In genomic region chr12:32754101-32754500, GRCh38 we compare ENCODE assay signal across 8 cellular contexts. TPM values are rescaled to one million over a fixed set of nuclear protein-coding genes. Genes with fewer than 3 reads are reported as not detected.
DNase-seq lines count a peak whose midpoint lies in the region; ATAC-seq and TF ChIP-seq lines count a peak whose summit lies in the region.

No MANE protein-coding gene starts in this region.

- H4K20me1 ChIP-seq in neural cell (ENCODE audit: insufficient read depth) = no peaks in the 10 kb centered on the region

- H3K9me2 ChIP-seq in neural cell (ENCODE audit: insufficient read depth, low read length) = no peaks in the 10 kb centered on the region

- H3K27ac ChIP-seq in coronary artery (no peak overlapping the region), neural cell (ENCODE audit: low read length) (no peak overlapping the region)

- TF ChIP-seq CTCF in NB4 (IDR thresholded peaks at IDR 0.05; ENCODE audit: low read depth, low read length) = no peak
- no peak for TF ChIP-seq CTCF in coronary artery (IDR thresholded peaks at IDR 0.05)
- TF ChIP-seq CTCF in neural cell (IDR thresholded peaks at IDR 0.05; ENCODE audit: poor library complexity, severe bottlenecking) = no peak

- no peak for TF ChIP-seq RAD21 in neural cell (conservative IDR thresholded peaks at IDR 0.05)

- peak overlapping the region; percentile 78 for H3K4me3 ChIP-seq in NB4 (ENCODE audit: low read depth, low read length)
- H3K4me3 ChIP-seq in coronary artery = peak overlapping the region; percentile 88
- peak overlapping the region; percentile 88 for H3K4me3 ChIP-seq in neural cell (ENCODE audit: low read length)

- no peak for TF ChIP-seq POLR2A in NB4 (IDR thresholded peaks at IDR 0.05; ENCODE audit: extremely low read depth, insufficient read length)

- H3K9me3 ChIP-seq in neural cell (ENCODE audit: low read length) = no peaks in the 10 kb centered on the region

- H2AFZ ChIP-seq in neural cell (ENCODE audit: low read depth, low read length) = no peak overlapping the region

- ATAC-seq in HG03442 (IDR thresholded peaks at IDR 0.05; ENCODE audit: unreplicated experiment) (no peak), esophagus mucosa (no peak)

- peak overlapping the region; percentile 81 for H3K4me2 ChIP-seq in neural cell (ENCODE audit: low read length)

- no peak for TF ChIP-seq EP300 in neural cell (conservative IDR thresholded peaks at IDR 0.05; ENCODE audit: poor library complexity, severe bottlenecking)

- H3K27me3 ChIP-seq in neural cell (ENCODE audit: insufficient read depth, low read depth, low read length) = no peaks in the 10 kb centered on the region

- H3K9ac ChIP-seq in neural cell (ENCODE audit: low read length) = no peak overlapping the region

- H3K36me3 ChIP-seq in neural cell (ENCODE audit: insufficient read depth, low read length) = peaks cover 7% of the 10 kb centered on the region

- H3F3A ChIP-seq in neural cell (ENCODE audit: insufficient read depth, low read length, poor library complexity, severe bottlenecking) = no peaks in the 10 kb centered on the region

- peak; percentile 3 for DNase-seq in EH (ENCODE audit: low read depth)
- peak; percentile 52 for DNase-seq in NB4 (ENCODE audit: low read depth)
- DNase-seq in coronary artery (ENCODE audit: low spot score) = no peak
- DNase-seq in NCI-H2029 (lab: John Stamatoyannopoulos, UW) = no peak
- DNase-seq in NCI-H1417 (lab: John Stamatoyannopoulos, UW) = no peak

- peaks cover 28% of the 10 kb centered on the region for H3K79me2 ChIP-seq in neural cell (replicated peaks; ENCODE audit: insufficient read depth, low read length)

TF ChIP-seq in neural cell, 6 proteins besides CTCF, POLR2A, EP300 and RAD21:
- no peak for TF ChIP-seq MXI1 (conservative IDR thresholded peaks at IDR 0.05; ENCODE audit: poor library complexity, severe bottlenecking)
- no peak for TF ChIP-seq TAF1 (IDR thresholded peaks at IDR 0.05; ENCODE audit: low read depth)
- no peak for TF ChIP-seq POLR2AphosphoS5 (IDR thresholded peaks at IDR 0.05)
- TF ChIP-seq, protein P1, sequence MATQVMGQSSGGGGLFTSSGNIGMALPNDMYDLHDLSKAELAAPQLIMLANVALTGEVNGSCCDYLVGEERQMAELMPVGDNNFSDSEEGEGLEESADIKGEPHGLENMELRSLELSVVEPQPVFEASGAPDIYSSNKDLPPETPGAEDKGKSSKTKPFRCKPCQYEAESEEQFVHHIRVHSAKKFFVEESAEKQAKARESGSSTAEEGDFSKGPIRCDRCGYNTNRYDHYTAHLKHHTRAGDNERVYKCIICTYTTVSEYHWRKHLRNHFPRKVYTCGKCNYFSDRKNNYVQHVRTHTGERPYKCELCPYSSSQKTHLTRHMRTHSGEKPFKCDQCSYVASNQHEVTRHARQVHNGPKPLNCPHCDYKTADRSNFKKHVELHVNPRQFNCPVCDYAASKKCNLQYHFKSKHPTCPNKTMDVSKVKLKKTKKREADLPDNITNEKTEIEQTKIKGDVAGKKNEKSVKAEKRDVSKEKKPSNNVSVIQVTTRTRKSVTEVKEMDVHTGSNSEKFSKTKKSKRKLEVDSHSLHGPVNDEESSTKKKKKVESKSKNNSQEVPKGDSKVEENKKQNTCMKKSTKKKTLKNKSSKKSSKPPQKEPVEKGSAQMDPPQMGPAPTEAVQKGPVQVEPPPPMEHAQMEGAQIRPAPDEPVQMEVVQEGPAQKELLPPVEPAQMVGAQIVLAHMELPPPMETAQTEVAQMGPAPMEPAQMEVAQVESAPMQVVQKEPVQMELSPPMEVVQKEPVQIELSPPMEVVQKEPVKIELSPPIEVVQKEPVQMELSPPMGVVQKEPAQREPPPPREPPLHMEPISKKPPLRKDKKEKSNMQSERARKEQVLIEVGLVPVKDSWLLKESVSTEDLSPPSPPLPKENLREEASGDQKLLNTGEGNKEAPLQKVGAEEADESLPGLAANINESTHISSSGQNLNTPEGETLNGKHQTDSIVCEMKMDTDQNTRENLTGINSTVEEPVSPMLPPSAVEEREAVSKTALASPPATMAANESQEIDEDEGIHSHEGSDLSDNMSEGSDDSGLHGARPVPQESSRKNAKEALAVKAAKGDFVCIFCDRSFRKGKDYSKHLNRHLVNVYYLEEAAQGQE (IDR thresholded peaks at IDR 0.05; ENCODE audit: borderline replicate concordance) = no peak
- TF ChIP-seq SMC3 (conservative IDR thresholded peaks at IDR 0.05; ENCODE audit: poor library complexity) = no peak
- TF ChIP-seq EZH2 (IDR thresholded peaks at IDR 0.05; ENCODE audit: borderline replicate concordance, insufficient read depth, low read length, poor library complexity, severe bottlenecking) = no peak

RNA-seq across cellular contexts. Expression of gene YARS2, which starts 1.6 kb away (rescaled TPM):
- 25.6 and 26.5 TPM in 2 replicates for polyA plus RNA-seq in neural cell
- 41.4 and 44.3 TPM in 2 replicates for polyA minus RNA-seq in neural cell
- total RNA-seq in esophagus mucosa = 13.5 TPM

Comparison
In these comparisons a context has a peak if more than half of its experiments do, and no peak if none do; other contexts are left out.
1. DNase-seq: peak in EH (single experiment) and NB4 (single experiment); none in coronary artery (single experiment), NCI-H2029 (single experiment) and NCI-H1417 (0 of 3).
2. Peak in every context shown above with its lines, with median percentiles within 50 percentile points of each other: H3K4me3 ChIP-seq.